23 cellular contexts compared by ENCODE assay signal in the genomic region with DNA sequence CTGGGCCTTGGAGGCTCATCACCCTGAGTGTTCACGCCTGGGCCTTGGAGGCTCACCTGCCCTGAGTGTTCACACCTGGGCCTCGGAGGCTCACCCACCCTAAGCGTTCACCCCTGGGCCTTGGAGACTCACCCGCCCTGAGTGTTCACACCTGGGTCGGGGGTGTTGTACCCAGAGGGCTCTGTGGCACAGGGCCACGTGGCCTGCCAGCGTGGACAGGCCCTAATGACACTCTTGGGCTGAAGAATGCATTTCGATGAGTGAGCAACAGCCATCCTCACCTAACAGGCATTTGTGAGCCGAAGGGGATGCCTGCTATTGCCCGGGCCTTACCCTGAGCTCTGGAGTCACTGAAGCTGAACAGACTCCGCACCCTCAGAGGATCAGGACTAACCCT. TPM values are rescaled to one million over a fixed set of nuclear protein-coding genes. Genes with fewer than 3 reads are reported as not detected.
DNase-seq lines count a peak whose midpoint lies in the region; ATAC-seq and TF ChIP-seq lines count a peak whose summit lies in the region.
"Had no signal": no experiment of that assay in that cellular context is flagged by ENCODE, and none has a peak within 500 bp of the region (broad histone marks: within the 10 kb centered on the region; RNA-seq: fewer than 3 reads in every experiment).

No MANE protein-coding gene starts in this region.

- WGBS in right lobe of liver (ENCODE audit: insufficient coverage, low coverage, low lambda C conversion rate, missing lambda C conversion rate) = 83% methylated on average over 4 of the region's 11 CpGs
- 91 to 97% (median 94%) methylated on average over 5 to 11 of the region's 11 CpGs; no CpG with 5 or more reads in 1 of the 5 donors for WGBS in spleen, 5 donors

- H3K27ac ChIP-seq in right lobe of liver (peak overlapping the region in 2 of 3 donors; percentile 80 to 83), spleen (peak overlapping the region in 5 of 8 donors; percentile 12 to 63 (median 38))
- H3K27ac ChIP-seq: A549, epithelial cell of prostate, tibial artery had no signal

- ATAC-seq in right lobe of liver (no peak), HG03565 (IDR thresholded peaks at IDR 0.05; ENCODE audit: unreplicated experiment) (no peak), HG03175 (IDR thresholded peaks at IDR 0.05; ENCODE audit: unreplicated experiment) (no peak)
- no peak for ATAC-seq in stimulated activated naive CD8-positive, alpha-beta T cell treated with anti-CD3 and anti-CD28 coated beads, Interleukin-15, Interleukin-2, amounts not matched to agents 100 U/mL and 50 U/mL, for 24 hours
- ATAC-seq: A549; activated T-cell treated with anti-CD3 and anti-CD28 coated beads, Interleukin-2, amount 50 U/mL, for 72 hours; K562; stimulated activated naive CD8-positive, alpha-beta T cell treated with anti-CD3 and anti-CD28 coated beads, Interleukin-15, amount 100 ng/mL, for 72 hours had no signal

- H3K27me3 Mint-ChIP-seq in glutamatergic neuron (ENCODE audit: unreplicated experiment) = peaks cover 3% of the 10 kb centered on the region
- H3K27me3 Mint-ChIP-seq: activated CD4-positive, alpha-beta T cell treated with anti-CD3 and anti-CD28 coated beads, Interleukin-2, amount 10 ng/mL, durations not matched to agents 7 days and 5 days; CD4-positive, alpha-beta memory T cell; stimulated activated naive CD8-positive, alpha-beta T cell treated with anti-CD3 and anti-CD28 coated beads, Interleukin-15, amount 100 ng/mL, for 72 hours had no signal

- H3K4me1 Mint-ChIP-seq in glutamatergic neuron (ENCODE audit: low read depth, unreplicated experiment) = no peaks in the 10 kb centered on the region
- H3K4me1 Mint-ChIP-seq: activated CD4-positive, alpha-beta T cell treated with anti-CD3 and anti-CD28 coated beads, Interleukin-2, amount 10 ng/mL, durations not matched to agents 7 days and 5 days; CD4-positive, alpha-beta memory T cell; immature natural killer cell; stimulated activated naive CD8-positive, alpha-beta T cell treated with anti-CD3 and anti-CD28 coated beads, Interleukin-15, amount 100 ng/mL, for 72 hours had no signal

- H3K27me3 ChIP-seq in right lobe of liver (no peaks in the 10 kb centered on the region), spleen (replicated peaks in 1 of 7) (no peaks in the 10 kb centered on the region)
- H3K27me3 ChIP-seq: tibial artery had no signal

- H3K9me3 Mint-ChIP-seq in glutamatergic neuron (ENCODE audit: unreplicated experiment) = peaks cover 13% of the 10 kb centered on the region

- H3K36me3 ChIP-seq in right lobe of liver = no peaks in the 10 kb centered on the region
- peaks cover 0 to 92% (median 21%) of the 10 kb centered on the region in 6 donors for H3K36me3 ChIP-seq in spleen

- H3K4me3 ChIP-seq in right lobe of liver (peak overlapping the region in 1 of 3 donors; percentile 25), spleen (no peak overlapping the region)
- H3K4me3 ChIP-seq: A549, K562, tibial artery had no signal

- peaks cover 32% of the 10 kb centered on the region for H3K36me3 Mint-ChIP-seq in glutamatergic neuron (ENCODE audit: unreplicated experiment)

- no peak overlapping the region for H3K27ac Mint-ChIP-seq in glutamatergic neuron (ENCODE audit: unreplicated experiment)
- H3K27ac Mint-ChIP-seq: activated CD4-positive, alpha-beta T cell treated with anti-CD3 and anti-CD28 coated beads, Interleukin-2, amount 10 ng/mL, durations not matched to agents 7 days and 5 days; activated T-cell treated with anti-CD3 and anti-CD28 coated beads, Interleukin-2, amount 50 U/mL, for 72 hours; CD4-positive, alpha-beta memory T cell; immature natural killer cell; stimulated activated naive CD8-positive, alpha-beta T cell treated with anti-CD3 and anti-CD28 coated beads, Interleukin-15, amount 100 ng/mL, for 72 hours had no signal

- DNase-seq in activated effector memory CD4-positive, alpha-beta T cell treated with anti-CD3 and anti-CD28 coated beads, Interleukin-2, amount 50 U/mL, for 16 hours = peak; percentile 39
- DNase-seq in activated effector memory CD4-positive, alpha-beta T cell treated with Interleukin-2 at 50 U/mL for 16 hours = no peak
- peak; percentile 4 for DNase-seq in glutamatergic neuron
- peak in 2 of 3 donors; percentile 15 to 47 for DNase-seq in right lobe of liver
- DNase-seq in spleen = peak; percentile 35
- no peak for DNase-seq in stimulated activated naive CD8-positive, alpha-beta T cell treated with anti-CD3 and anti-CD28 coated beads, Interleukin-15, Interleukin-2, amounts not matched to agents 100 U/mL and 50 U/mL, for 24 hours
- DNase-seq: activated CD4-positive, alpha-beta T cell treated with anti-CD3 and anti-CD28 coated beads, Interleukin-2, amount 10 ng/mL, durations not matched to agents 7 days and 5 days; activated naive CD4-positive, alpha-beta T cell treated with Interleukin-2 at 50 U/mL for 16 hours; activated T-cell treated with anti-CD3 and anti-CD28 coated beads, Interleukin-2, amount 50 U/mL, for 72 hours; AML-193; effector CD4-positive, alpha-beta T cell; immature natural killer cell; NCI-H1092; NCI-H187; stimulated activated CD4-positive, alpha-beta T cell treated with anti-CD3 and anti-CD28 coated beads, Interleukin-1b, Interleukin-23, amount 100 ng/mL, for 48 hours; stimulated activated naive CD8-positive, alpha-beta T cell treated with anti-CD3 and anti-CD28 coated beads, Interleukin-15, amount 100 ng/mL, for 72 hours had no signal

- intact Hi-C loops in right lobe of liver (cut with DNase I) (no loop called here), spleen (cut with DNase I; ENCODE audit: low total_unique reads) (no loop called here)

- H3K4me1 ChIP-seq in right lobe of liver (peaks cover 0 to 31% (median 13%) of the 10 kb centered on the region in 4 donors), spleen (peaks cover 0 to 20% (median 13%) of the 10 kb centered on the region in 6 donors)
- H3K4me1 ChIP-seq: A549, tibial artery had no signal

- TF ChIP-seq POLR2A in right lobe of liver (IDR thresholded peaks at IDR 0.05) (no peak), spleen (IDR thresholded peaks at IDR 0.05) (no peak)

- H3K4me3 Mint-ChIP-seq in glutamatergic neuron (ENCODE audit: unreplicated experiment) = no peak overlapping the region
- H3K4me3 Mint-ChIP-seq: activated CD4-positive, alpha-beta T cell treated with anti-CD3 and anti-CD28 coated beads, Interleukin-2, amount 10 ng/mL, durations not matched to agents 7 days and 5 days; activated T-cell treated with anti-CD3 and anti-CD28 coated beads, Interleukin-2, amount 50 U/mL, for 72 hours; CD4-positive, alpha-beta memory T cell; immature natural killer cell; stimulated activated naive CD8-positive, alpha-beta T cell treated with anti-CD3 and anti-CD28 coated beads, Interleukin-15, amount 100 ng/mL, for 72 hours had no signal

- H3K9me3 ChIP-seq in right lobe of liver (peaks cover 0 to 4% (median 0%) of the 10 kb centered on the region in 4 donors), spleen (peaks cover 1 to 23% (median 20%) of the 10 kb centered on the region in 8 donors)

- no peak for TF ChIP-seq CTCF in glutamatergic neuron (IDR thresholded peaks at IDR 0.05; ENCODE audit: partially characterized antibody, unreplicated experiment)
- no peak for TF ChIP-seq CTCF in right lobe of liver (IDR thresholded peaks at IDR 0.05)
- no peak for TF ChIP-seq CTCF in spleen (IDR thresholded peaks at IDR 0.05 in 8 of 11, conservative IDR thresholded peaks at IDR 0.05 in 3 of 11)

RNA-seq across cellular contexts. Expression of a gene that starts 17.5 kb away (rescaled TPM):
- 53.3 TPM for total RNA-seq in glutamatergic neuron (ENCODE audit: unreplicated experiment)
- 10 to 100 TPM in 4 of 6 experiments, 1 to 10 TPM in 2; 4.5 to 24.5 (median 15.7) TPM for total RNA-seq in right lobe of liver
- total RNA-seq in spleen = 10 to 100 TPM; 21.6 to 52.8 (median 35.0) TPM
- polyA plus RNA-seq in spleen = 10 to 100 TPM in 2 of 3 donors, 1 to 10 TPM in 1; 7.5 to 17.6 (median 13.3) TPM

Comparison
In these comparisons a context has a peak if more than half of its experiments do, and no peak if none do; other contexts are left out.
1. DNase-seq: peak in activated effector memory CD4-positive, alpha-beta T cell treated with anti-CD3 and anti-CD28 coated beads, Interleukin-2, amount 50 U/mL, for 16 hours (single experiment), glutamatergic neuron (single experiment), right lobe of liver (2 of 3) and spleen (single experiment); none in activated effector memory CD4-positive, alpha-beta T cell treated with Interleukin-2 at 50 U/mL for 16 hours (single experiment) and stimulated activated naive CD8-positive, alpha-beta T cell treated with anti-CD3 and anti-CD28 coated beads, Interleukin-15, Interleukin-2, amounts not matched to agents 100 U/mL and 50 U/mL, for 24 hours (single experiment).